ENCODE assay signal across 8 cellular contexts in the genomic region with DNA sequence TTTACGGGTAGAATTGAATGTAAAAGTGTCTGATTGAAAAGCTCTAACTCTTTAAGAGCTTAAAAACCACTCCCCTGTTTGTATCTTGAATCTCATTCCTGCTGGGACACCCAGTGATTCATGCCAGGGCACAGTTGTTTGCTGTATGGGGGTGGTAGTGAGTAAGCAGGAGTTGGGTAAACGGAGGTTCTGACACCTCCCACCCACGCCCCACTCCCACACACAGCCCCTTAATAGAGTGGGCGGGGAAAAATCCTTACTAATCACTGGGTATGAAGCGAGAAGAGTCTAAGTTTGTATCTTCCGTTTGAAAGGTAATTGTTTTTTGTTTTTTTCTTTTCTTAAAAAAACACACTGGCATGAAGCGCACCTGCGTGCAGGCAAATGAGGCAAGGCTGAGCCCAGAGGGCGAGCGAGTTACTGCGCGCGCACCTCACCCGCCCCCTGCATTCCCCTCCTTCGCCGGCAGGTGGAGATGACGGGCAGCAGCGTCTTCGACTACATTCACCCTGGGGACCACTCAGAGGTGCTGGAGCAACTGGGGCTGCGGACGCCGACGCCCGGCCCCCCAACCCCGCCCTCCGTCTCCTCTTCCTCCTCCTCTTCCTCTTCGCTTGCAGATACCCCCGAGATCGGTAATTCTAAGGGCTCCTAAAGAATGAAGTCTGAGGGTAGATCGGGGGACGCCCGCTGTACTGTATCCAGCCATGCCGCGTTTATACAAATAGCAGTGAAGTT. TPM values are rescaled to one million over a fixed set of nuclear protein-coding genes. Genes with fewer than 3 reads are reported as not detected.
DNase-seq lines count a peak whose midpoint lies in the region; ATAC-seq and TF ChIP-seq lines count a peak whose summit lies in the region.

No MANE protein-coding gene starts in this region.

- H3K4me3 Mint-ChIP-seq in stimulated activated naive CD8-positive, alpha-beta T cell treated with anti-CD3 and anti-CD28 coated beads, Interleukin-15, amount 100 ng/mL, for 72 hours, result peak overlapping the region; percentile 82 to 84

- H3K4me1 ChIP-seq in RWPE2 (ENCODE audit: insufficient read depth, poor library complexity, severe bottlenecking), result peaks cover 6% of the 10 kb centered on the region

- H3K9me3 ChIP-seq in RWPE2 (ENCODE audit: severe bottlenecking), result no peaks in the 10 kb centered on the region
- H3K9me3 ChIP-seq in neural cell (ENCODE audit: low read length), result no peaks in the 10 kb centered on the region

- H4K20me1 ChIP-seq in neural cell (ENCODE audit: insufficient read depth), result no peaks in the 10 kb centered on the region

- peak overlapping the region; percentile 27 for H3K4me3 ChIP-seq in RWPE2 (ENCODE audit: severe bottlenecking)
- H3K4me3 ChIP-seq in neural cell (ENCODE audit: low read length), result peak overlapping the region; percentile 54

- peak overlapping the region; percentile 71 to 94 for H3K27ac Mint-ChIP-seq in stimulated activated naive CD8-positive, alpha-beta T cell treated with anti-CD3 and anti-CD28 coated beads, Interleukin-15, amount 100 ng/mL, for 72 hours

- H3K27ac ChIP-seq in RWPE2 (ENCODE audit: poor library complexity, severe bottlenecking) (peak overlapping the region; percentile 64), neural cell (ENCODE audit: low read length) (no peak overlapping the region)

- H3K9me2 ChIP-seq in neural cell (ENCODE audit: insufficient read depth, low read length), result no peaks in the 10 kb centered on the region

- TF ChIP-seq CTCF in RWPE2 (IDR thresholded peaks at IDR 0.05; ENCODE audit: poor library complexity, severe bottlenecking) (peak; percentile 98), neural cell (IDR thresholded peaks at IDR 0.05; ENCODE audit: poor library complexity, severe bottlenecking) (peak; percentile 84)

- H3K36me3 ChIP-seq in RWPE2 (ENCODE audit: low read depth), result no peaks in the 10 kb centered on the region
- H3K36me3 ChIP-seq in neural cell (ENCODE audit: insufficient read depth, low read length), result no peaks in the 10 kb centered on the region

- H3F3A ChIP-seq in neural cell (ENCODE audit: insufficient read depth, low read length, poor library complexity, severe bottlenecking), result no peaks in the 10 kb centered on the region

- H3K9ac ChIP-seq in neural cell (ENCODE audit: low read length), result peak overlapping the region; percentile 3

- peaks cover 34% of the 10 kb centered on the region for H3K4me1 Mint-ChIP-seq in stimulated activated naive CD8-positive, alpha-beta T cell treated with anti-CD3 and anti-CD28 coated beads, Interleukin-15, amount 100 ng/mL, for 72 hours

- ATAC-seq in GM21786 (IDR thresholded peaks at IDR 0.05; ENCODE audit: unreplicated experiment) (peak; percentile 87), RWPE2 (ENCODE audit: low read depth) (peak; percentile 84)
- peak; percentile 93 for ATAC-seq in stimulated activated naive CD8-positive, alpha-beta T cell treated with anti-CD3 and anti-CD28 coated beads, Interleukin-15, amount 100 ng/mL, for 72 hours

- peaks cover 19% of the 10 kb centered on the region for H3K27me3 Mint-ChIP-seq in stimulated activated naive CD8-positive, alpha-beta T cell treated with anti-CD3 and anti-CD28 coated beads, Interleukin-15, amount 100 ng/mL, for 72 hours

- no peaks in the 10 kb centered on the region for H3K9me3 Mint-ChIP-seq in stimulated activated naive CD8-positive, alpha-beta T cell treated with anti-CD3 and anti-CD28 coated beads, Interleukin-15, amount 100 ng/mL, for 72 hours

- peak; percentile 59 for TF ChIP-seq RAD21 in neural cell (conservative IDR thresholded peaks at IDR 0.05)

- no peaks in the 10 kb centered on the region for H3K27me3 ChIP-seq in RWPE2 (ENCODE audit: insufficient read depth, poor library complexity, severe bottlenecking)
- H3K27me3 ChIP-seq in neural cell (ENCODE audit: insufficient read depth, low read depth, low read length), result no peaks in the 10 kb centered on the region

- no peak overlapping the region for H2AFZ ChIP-seq in neural cell (ENCODE audit: low read depth, low read length)

- H3K4me2 ChIP-seq in neural cell (ENCODE audit: low read length), result no peak overlapping the region

- TF ChIP-seq EP300 in neural cell (conservative IDR thresholded peaks at IDR 0.05; ENCODE audit: poor library complexity, severe bottlenecking), result no peak

- H3K79me2 ChIP-seq in neural cell (replicated peaks; ENCODE audit: insufficient read depth, low read length), result no peaks in the 10 kb centered on the region

- peak; percentile 69 for DNase-seq in DMS53 treated with DMSO at 0.1 percent for 48 hours (lab: John Stamatoyannopoulos, UW; ENCODE audit: unreplicated experiment)
- DNase-seq in LoVo (ENCODE audit: low spot score), result peak; percentile 87
- DNase-seq in RWPE2 (ENCODE audit: low spot score), result no peak
- peak; percentile 97 for DNase-seq in activated effector memory CD4-positive, alpha-beta T cell treated with Interleukin-2 at 50 U/mL for 16 hours
- peak; percentile 56 for DNase-seq in fibroblast of the conjunctiva (ENCODE audit: low read depth)
- peak; percentile 96 to 98 for DNase-seq in stimulated activated naive CD8-positive, alpha-beta T cell treated with anti-CD3 and anti-CD28 coated beads, Interleukin-15, amount 100 ng/mL, for 72 hours

TF ChIP-seq in neural cell, 6 proteins besides CTCF, POLR2A, EP300 and RAD21:
- TF ChIP-seq EZH2 (IDR thresholded peaks at IDR 0.05; ENCODE audit: borderline replicate concordance, insufficient read depth, low read length, poor library complexity, severe bottlenecking), result no peak
- no peak for TF ChIP-seq TAF1 (IDR thresholded peaks at IDR 0.05; ENCODE audit: low read depth)
- TF ChIP-seq MXI1 (conservative IDR thresholded peaks at IDR 0.05; ENCODE audit: poor library complexity, severe bottlenecking), result no peak
- TF ChIP-seq, protein P1, sequence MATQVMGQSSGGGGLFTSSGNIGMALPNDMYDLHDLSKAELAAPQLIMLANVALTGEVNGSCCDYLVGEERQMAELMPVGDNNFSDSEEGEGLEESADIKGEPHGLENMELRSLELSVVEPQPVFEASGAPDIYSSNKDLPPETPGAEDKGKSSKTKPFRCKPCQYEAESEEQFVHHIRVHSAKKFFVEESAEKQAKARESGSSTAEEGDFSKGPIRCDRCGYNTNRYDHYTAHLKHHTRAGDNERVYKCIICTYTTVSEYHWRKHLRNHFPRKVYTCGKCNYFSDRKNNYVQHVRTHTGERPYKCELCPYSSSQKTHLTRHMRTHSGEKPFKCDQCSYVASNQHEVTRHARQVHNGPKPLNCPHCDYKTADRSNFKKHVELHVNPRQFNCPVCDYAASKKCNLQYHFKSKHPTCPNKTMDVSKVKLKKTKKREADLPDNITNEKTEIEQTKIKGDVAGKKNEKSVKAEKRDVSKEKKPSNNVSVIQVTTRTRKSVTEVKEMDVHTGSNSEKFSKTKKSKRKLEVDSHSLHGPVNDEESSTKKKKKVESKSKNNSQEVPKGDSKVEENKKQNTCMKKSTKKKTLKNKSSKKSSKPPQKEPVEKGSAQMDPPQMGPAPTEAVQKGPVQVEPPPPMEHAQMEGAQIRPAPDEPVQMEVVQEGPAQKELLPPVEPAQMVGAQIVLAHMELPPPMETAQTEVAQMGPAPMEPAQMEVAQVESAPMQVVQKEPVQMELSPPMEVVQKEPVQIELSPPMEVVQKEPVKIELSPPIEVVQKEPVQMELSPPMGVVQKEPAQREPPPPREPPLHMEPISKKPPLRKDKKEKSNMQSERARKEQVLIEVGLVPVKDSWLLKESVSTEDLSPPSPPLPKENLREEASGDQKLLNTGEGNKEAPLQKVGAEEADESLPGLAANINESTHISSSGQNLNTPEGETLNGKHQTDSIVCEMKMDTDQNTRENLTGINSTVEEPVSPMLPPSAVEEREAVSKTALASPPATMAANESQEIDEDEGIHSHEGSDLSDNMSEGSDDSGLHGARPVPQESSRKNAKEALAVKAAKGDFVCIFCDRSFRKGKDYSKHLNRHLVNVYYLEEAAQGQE (IDR thresholded peaks at IDR 0.05; ENCODE audit: borderline replicate concordance), result no peak
- no peak for TF ChIP-seq POLR2AphosphoS5 (IDR thresholded peaks at IDR 0.05)
- peak; percentile 61 for TF ChIP-seq SMC3 (conservative IDR thresholded peaks at IDR 0.05; ENCODE audit: poor library complexity)

RNA-seq across cellular contexts. Expression of a gene that starts 12.8 kb away (rescaled TPM):
- 181 and 189 TPM in 2 replicates for polyA plus RNA-seq in neural cell
- polyA minus RNA-seq in neural cell, result 44.5 and 46.3 TPM in 2 replicates

RNA-seq across cellular contexts. Expression of a gene that starts 16.0 kb away (rescaled TPM):
- polyA plus RNA-seq in neural cell, result 0.38 TPM in 1 of 2 replicates, not detected in the other
- polyA minus RNA-seq in neural cell, result not detected in 2 replicates
